ENCODE assay signal across 23 cellular contexts in genomic region chr10:122493761-122494160, GRCh38. TPM values are rescaled to one million over a fixed set of nuclear protein-coding genes. Genes with fewer than 3 reads are reported as not detected.
DNase-seq lines count a peak whose midpoint lies in the region; ATAC-seq, FAIRE-seq and TF ChIP-seq lines count a peak whose summit lies in the region.
"Had no signal": no experiment of that assay in that cellular context is flagged by ENCODE, and none has a peak within 500 bp of the region (broad histone marks: within the 10 kb centered on the region; RNA-seq: fewer than 3 reads in every experiment).

No MANE protein-coding gene starts in this region.

- peaks cover 61% of the 10 kb centered on the region for H3K4me1 ChIP-seq in suprapubic skin

- FAIRE-seq in RCC 7860 (lab: Jason Lieb, UNC) = no peak
- FAIRE-seq: bronchial epithelial cell had no signal

- intact Hi-C loops in dorsolateral prefrontal cortex (cut with DNase I) = no loop called here

- CTCF ChIA-PET in RWPE1 (lab: Yijun Ruan, JAX) = interaction anchor here (1.0 to 1.2 kb wide), 2 partner anchors 24 to 151 kb away, joined by 3 to 6 read pairs; no protein-coding TSS in a partner anchor

- no peak overlapping the region for H3K4me3 Mint-ChIP-seq in nephron
- H3K4me3 Mint-ChIP-seq: activated naive CD8-positive, alpha-beta T cell treated with anti-CD3 and anti-CD28 coated beads, Interleukin-2, amount 50 U/mL, for 24 hours; nephron progenitor cell; T-cell had no signal

- ATAC-seq in HG02884 (IDR thresholded peaks at IDR 0.05; ENCODE audit: unreplicated experiment) = no peak
- ATAC-seq: activated naive CD8-positive, alpha-beta T cell treated with anti-CD3 and anti-CD28 coated beads, Interleukin-2, amount 50 U/mL, for 24 hours; left colon; T-cell had no signal

- H3K36me3 ChIP-seq in suprapubic skin = peaks cover 5% of the 10 kb centered on the region

- POLR2A ChIA-PET in RWPE1 (lab: Yijun Ruan, JAX; ENCODE audit: low non-redundant PET) = no interaction called here

- H3K27ac Mint-ChIP-seq in nephron = peak overlapping the region; percentile 84 to 97 (median 91)
- H3K27ac Mint-ChIP-seq: activated naive CD8-positive, alpha-beta T cell treated with anti-CD3 and anti-CD28 coated beads, Interleukin-2, amount 50 U/mL, for 24 hours had no signal

- TF ChIP-seq EP300 in suprapubic skin (IDR thresholded peaks at IDR 0.05) = no peak

- H3K27me3 Mint-ChIP-seq in nephron (ENCODE audit: low read depth) = peaks cover 9% of the 10 kb centered on the region
- H3K27me3 Mint-ChIP-seq: activated naive CD8-positive, alpha-beta T cell treated with anti-CD3 and anti-CD28 coated beads, Interleukin-2, amount 50 U/mL, for 24 hours had no signal

- DNase-seq in RWPE1 (ENCODE audit: low spot score) (no peak), dorsolateral prefrontal cortex (peak in 3 of 10 donors; percentile 2 to 12 (median 12)), suprapubic skin (ENCODE audit: low spot score in 2 of 2) (no peak), RCC 7860 (ENCODE audit: low spot score) (no peak), NCI-H2227 (lab: John Stamatoyannopoulos, UW; ENCODE audit: unreplicated experiment) (no peak), NCI-H510A treated with DMSO at 0.1 percent for 48 hours (lab: John Stamatoyannopoulos, UW) (no peak)
- DNase-seq: activated CD4-positive, alpha-beta T cell treated with anti-CD3 and anti-CD28 coated beads for 4 hours; activated naive CD8-positive, alpha-beta T cell treated with anti-CD3 and anti-CD28 coated beads, Interleukin-2, amount 50 U/mL, for 24 hours; midbrain; NCI-H1417; NCI-H526 treated with DMSO at 0.1 percent for 48 hours; nephron progenitor cell; psoas muscle; SHP77; T-cell had no signal

- H3K4me3 ChIP-seq in dorsolateral prefrontal cortex = no peak overlapping the region
- H3K4me3 ChIP-seq in suprapubic skin = no peak overlapping the region
- H3K4me3 ChIP-seq: psoas muscle had no signal

- peaks cover 5% of the 10 kb centered on the region for H3K36me3 Mint-ChIP-seq in nephron (ENCODE audit: low read depth)
- H3K36me3 Mint-ChIP-seq: T-cell had no signal

- H3K9me3 ChIP-seq in suprapubic skin = no peaks in the 10 kb centered on the region
- H3K9me3 ChIP-seq: psoas muscle had no signal

- no peak for TF ChIP-seq POLR2A in suprapubic skin (IDR thresholded peaks at IDR 0.05)

- 79% methylated on average over 4 of the region's 4 CpGs for WGBS in suprapubic skin

- no peaks in the 10 kb centered on the region for H3K9me3 Mint-ChIP-seq in nephron
- H3K9me3 Mint-ChIP-seq: activated naive CD8-positive, alpha-beta T cell treated with anti-CD3 and anti-CD28 coated beads, Interleukin-2, amount 50 U/mL, for 24 hours; nephron progenitor cell; T-cell had no signal

- H3K27me3 ChIP-seq in dorsolateral prefrontal cortex (no peaks in the 10 kb centered on the region), suprapubic skin (no peaks in the 10 kb centered on the region)

- peaks cover 66% of the 10 kb centered on the region for H3K4me1 Mint-ChIP-seq in nephron

- no peak for TF ChIP-seq CTCF in RWPE1 (conservative IDR thresholded peaks at IDR 0.05; ENCODE audit: low read depth)
- no peak for TF ChIP-seq CTCF in dorsolateral prefrontal cortex (IDR thresholded peaks at IDR 0.05 in 54 of 56, conservative IDR thresholded peaks at IDR 0.05 in 2 of 56; ENCODE audit: low read depth in 1 of 56, partially characterized antibody in 56 of 56)
- no peak for TF ChIP-seq CTCF in nephron (IDR thresholded peaks at IDR 0.05; ENCODE audit: unreplicated experiment in 3 of 3)
- TF ChIP-seq CTCF in suprapubic skin (IDR thresholded peaks at IDR 0.05) = no peak

- H3K27ac ChIP-seq in RWPE1 (peak overlapping the region; percentile 99), dorsolateral prefrontal cortex (peak overlapping the region in 46 of 59 donors; percentile 1 to 99 (median 80)), suprapubic skin (peak overlapping the region; percentile 78)
- H3K27ac ChIP-seq: HL-60 had no signal

RNA-seq across cellular contexts. Expression of gene HTRA1, which starts 32.4 kb away (rescaled TPM):
- total RNA-seq in dorsolateral prefrontal cortex = 100 to 1,000 TPM; 154 to 492 (median 263) TPM
- 10 to 100 TPM; 55.2 to 99.5 (median 80.6) TPM for total RNA-seq in suprapubic skin

RNA-seq across cellular contexts. Expression of gene ARMS2, which starts 39.3 kb away (rescaled TPM):
- total RNA-seq in dorsolateral prefrontal cortex (1 to 10 TPM in 1 of 120 experiments, under 1 TPM in 8, not detected in 111; 0.63 to 2.1 (median 0.83) TPM), suprapubic skin (under 1 TPM in 1 of 4 donors, not detected in 3; 0.72 TPM)
- total RNA-seq: bronchial epithelial cell, epithelial cell of proximal tubule, G401, left colon, psoas muscle, T-cell, temporal lobe had no signal
